In the genomic region with DNA sequence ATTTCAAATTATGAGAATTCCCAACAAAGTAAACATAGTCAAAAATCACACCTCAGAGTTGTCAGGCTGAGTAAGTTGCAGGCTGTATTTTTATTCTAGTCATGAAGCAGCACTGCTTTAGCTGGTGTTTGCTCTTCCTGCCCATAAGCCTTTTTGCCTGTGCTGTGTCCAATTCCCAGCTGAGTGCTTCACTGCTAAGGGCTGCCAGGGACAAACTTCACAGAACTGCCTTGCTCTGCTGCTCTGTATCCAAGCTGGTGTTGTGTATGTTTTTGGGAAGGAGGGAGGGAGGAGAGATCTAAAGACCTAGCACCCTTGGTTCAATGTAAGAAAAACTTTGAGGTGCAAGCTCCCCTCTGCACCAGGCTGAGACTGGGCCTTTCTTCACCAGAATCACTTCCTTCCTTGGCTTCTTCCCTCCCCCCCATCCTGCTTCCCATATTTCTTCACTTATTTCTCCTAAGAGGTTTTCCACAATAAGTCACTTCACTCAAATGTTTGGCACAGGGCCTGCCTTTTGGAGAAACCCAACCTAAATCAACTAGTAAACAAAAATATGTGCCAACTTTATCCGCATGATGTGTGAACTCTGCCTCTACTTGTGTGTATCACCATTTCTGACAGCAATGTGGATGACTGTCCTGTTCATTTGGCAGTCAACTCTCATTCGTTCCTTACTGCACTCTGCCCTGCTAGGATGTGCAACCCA, we compare ENCODE assay signal across 8 cellular contexts.
DNase-seq lines count a peak whose midpoint lies in the region; ATAC-seq and TF ChIP-seq lines count a peak whose summit lies in the region.

No MANE protein-coding gene starts in this region.

- H3K27ac ChIP-seq in adrenal gland (peak overlapping the region in 2 of 5 donors; percentile 24 to 57), upper lobe of right lung (no peak overlapping the region)

- DNase-seq in activated naive CD4-positive, alpha-beta T cell treated with anti-CD3 and anti-CD28 coated beads, Interleukin-2, amount 50 U/mL, for 72 hours (ENCODE audit: low spot score in 2 of 2): no peak
- DNase-seq in activated naive CD4-positive, alpha-beta T cell treated with anti-CD3 and anti-CD28 coated beads for 36 hours: no peak
- DNase-seq in adrenal gland (peak in 6 of 7 donors; percentile 22 to 76 (median 58)), left kidney (ENCODE audit: low read depth, low spot score) (peak; percentile 13), upper lobe of right lung (no peak), NCI-H128 (lab: John Stamatoyannopoulos, UW; ENCODE audit: unreplicated experiment) (no peak)
- no peak for DNase-seq in activated CD4-positive, alpha-beta T cell treated with anti-CD3 and anti-CD28 coated beads, Interleukin-2, amount 50 U/mL, for 4 hours
- DNase-seq in activated CD4-positive, alpha-beta T cell treated with anti-CD3 and anti-CD28 coated beads for 1 hour: no peak

- CTCF ChIA-PET in activated naive CD4-positive, alpha-beta T cell treated with anti-CD3 and anti-CD28 coated beads for 36 hours (lab: Charles Lee): no interaction called here

- intact Hi-C loops in activated naive CD4-positive, alpha-beta T cell treated with anti-CD3 and anti-CD28 coated beads for 36 hours (cut with micrococcal nuclease): no loop called here
- intact Hi-C loops in adrenal gland (cut with DNase I) (no loop called here), upper lobe of right lung (cut with DNase I) (no loop called here)

- H3K4me1 Mint-ChIP-seq in activated naive CD4-positive, alpha-beta T cell treated with anti-CD3 and anti-CD28 coated beads for 36 hours (ENCODE audit: low read depth): peaks cover 21% of the 10 kb centered on the region

- no peaks in the 10 kb centered on the region for H3K27me3 Mint-ChIP-seq in activated naive CD4-positive, alpha-beta T cell treated with anti-CD3 and anti-CD28 coated beads for 36 hours (ENCODE audit: low read depth)

- no peak overlapping the region for H3K4me3 Mint-ChIP-seq in activated naive CD4-positive, alpha-beta T cell treated with anti-CD3 and anti-CD28 coated beads for 36 hours

- no peaks in the 10 kb centered on the region for H3K27me3 ChIP-seq in adrenal gland
- H3K27me3 ChIP-seq in upper lobe of right lung: no peaks in the 10 kb centered on the region

- peak overlapping the region; percentile 33 to 78 for H3K27ac Mint-ChIP-seq in activated naive CD4-positive, alpha-beta T cell treated with anti-CD3 and anti-CD28 coated beads, Interleukin-2, amount 50 U/mL, for 72 hours
- H3K27ac Mint-ChIP-seq in activated naive CD4-positive, alpha-beta T cell treated with anti-CD3 and anti-CD28 coated beads for 36 hours: no peak overlapping the region

- H3K9me3 ChIP-seq in adrenal gland (replicated peaks in 1 of 3) (no peaks in the 10 kb centered on the region), upper lobe of right lung (no peaks in the 10 kb centered on the region)

- H3K4me3 ChIP-seq in adrenal gland (no peak overlapping the region), upper lobe of right lung (no peak overlapping the region)

- H3K9me3 Mint-ChIP-seq in activated naive CD4-positive, alpha-beta T cell treated with anti-CD3 and anti-CD28 coated beads, Interleukin-2, amount 50 U/mL, for 72 hours: no peaks in the 10 kb centered on the region
- H3K9me3 Mint-ChIP-seq in activated naive CD4-positive, alpha-beta T cell treated with anti-CD3 and anti-CD28 coated beads for 36 hours: no peaks in the 10 kb centered on the region

- 51 to 77% (median 59%) methylated on average over 2 of the region's 2 CpGs for WGBS in adrenal gland, 4 donors

- ATAC-seq in activated naive CD4-positive, alpha-beta T cell treated with anti-CD3 and anti-CD28 coated beads, Interleukin-2, amount 50 U/mL, for 72 hours: peak in 1 of 2 donors; percentile 11
- ATAC-seq in upper lobe of right lung: peak; percentile 83

- peaks cover 40 to 70% of the 10 kb centered on the region in 2 donors for H3K36me3 Mint-ChIP-seq in activated naive CD4-positive, alpha-beta T cell treated with anti-CD3 and anti-CD28 coated beads, Interleukin-2, amount 50 U/mL, for 72 hours
- H3K36me3 Mint-ChIP-seq in activated naive CD4-positive, alpha-beta T cell treated with anti-CD3 and anti-CD28 coated beads for 36 hours (ENCODE audit: low read depth): peaks cover 49% of the 10 kb centered on the region

- no peak for TF ChIP-seq POLR2A in adrenal gland (IDR thresholded peaks at IDR 0.05)

- no peak for TF ChIP-seq CTCF in adrenal gland (IDR thresholded peaks at IDR 0.05)
- no peak for TF ChIP-seq CTCF in upper lobe of right lung (IDR thresholded peaks at IDR 0.05)

- H3K36me3 ChIP-seq in adrenal gland (replicated peaks in 1 of 2): peaks cover 0 to 35% of the 10 kb centered on the region in 2 donors
- peaks cover 47% of the 10 kb centered on the region for H3K36me3 ChIP-seq in upper lobe of right lung

- H3K4me1 ChIP-seq in adrenal gland (replicated peaks in 1 of 2) (peaks cover 0 to 31% of the 10 kb centered on the region in 2 donors), upper lobe of right lung (peaks cover 9% of the 10 kb centered on the region)

Comparison
In these comparisons a context has a peak if more than half of its experiments do, and no peak if none do; other contexts are left out.
1. DNase-seq: peak in adrenal gland (6 of 7) and left kidney (single experiment); none in activated naive CD4-positive, alpha-beta T cell treated with anti-CD3 and anti-CD28 coated beads, Interleukin-2, amount 50 U/mL, for 72 hours (0 of 2), activated naive CD4-positive, alpha-beta T cell treated with anti-CD3 and anti-CD28 coated beads for 36 hours (single experiment), upper lobe of right lung (single experiment), NCI-H128 (single experiment), activated CD4-positive, alpha-beta T cell treated with anti-CD3 and anti-CD28 coated beads, Interleukin-2, amount 50 U/mL, for 4 hours (0 of 2) and activated CD4-positive, alpha-beta T cell treated with anti-CD3 and anti-CD28 coated beads for 1 hour (single experiment).